6 cellular contexts compared by ENCODE assay signal in the genomic region with DNA sequence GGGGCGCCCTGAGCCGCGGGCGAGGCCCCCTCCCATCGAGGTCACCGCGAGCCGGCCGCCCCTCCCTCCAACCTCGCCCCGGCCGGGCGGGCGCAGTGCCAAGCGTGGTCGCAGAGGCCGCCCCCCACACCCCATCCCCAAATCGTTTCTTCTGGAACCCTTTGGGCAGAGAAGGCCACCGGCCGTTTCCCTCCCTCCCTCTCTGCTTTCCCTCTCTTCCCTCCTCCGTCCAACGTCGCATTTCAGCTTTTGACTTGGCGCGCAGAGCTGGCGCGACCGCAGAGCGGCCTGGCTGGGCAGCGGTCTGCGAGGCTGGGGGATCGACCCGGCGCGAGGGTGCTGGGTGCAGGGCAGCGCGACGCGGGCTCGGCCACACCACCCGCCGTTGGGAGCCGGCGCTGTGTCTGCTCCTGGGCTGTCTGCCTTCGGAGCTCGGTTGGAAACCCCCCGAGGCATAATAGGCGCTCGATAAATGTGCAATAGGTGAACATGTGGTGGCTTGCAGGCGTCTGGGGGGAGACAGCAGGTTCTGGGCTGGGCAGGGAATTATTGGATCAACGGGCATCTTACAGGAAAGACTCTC. TPM values are rescaled to one million over a fixed set of nuclear protein-coding genes. Genes with fewer than 3 reads are reported as not detected.
A peak's percentile ranks its signal among the peaks of the same experiment; 100 is the strongest.
DNase-seq lines count a peak whose midpoint lies in the region; ATAC-seq, FAIRE-seq and TF ChIP-seq lines count a peak whose summit lies in the region.

No MANE protein-coding gene starts in this region.

- no peaks in the 10 kb centered on the region for H3K36me3 Mint-ChIP-seq in IgD-negative memory B cell

- whole genome bisulfite sequencing in pancreas, 2 donors: 3% methylated on average over 48 to 51 of the region's 51 CpGs

- H3K4me3 Mint-ChIP-seq in IgD-negative memory B cell: peak overlapping the region; percentile 21 to 87 (median 63)

- H3K9me3 ChIP-seq in AG04450 (ENCODE audit: control insufficient read depth, insufficient read depth, low read length) (no peaks in the 10 kb centered on the region; the same call in 1 of the 2 replicates), pancreas (no peaks in the 10 kb centered on the region)

- no peaks in the 10 kb centered on the region for H3K9me3 Mint-ChIP-seq in IgD-negative memory B cell

- FAIRE-seq in bronchial epithelial cell (lab: Jason Lieb, UNC) (no peak), pancreas (lab: Jason Lieb, UNC) (no peak)

- H3K4me1 Mint-ChIP-seq in IgD-negative memory B cell: peaks cover 6 to 13% (median 8%) of the 10 kb centered on the region in 3 donors

- peaks cover 27% of the 10 kb centered on the region for H3K27me3 Mint-ChIP-seq in IgD-negative memory B cell

- peak overlapping the region; percentile 56 for H3K4me3 ChIP-seq in AG04450 (ENCODE audit: low read depth, low read length)
- H3K4me3 ChIP-seq in bronchial epithelial cell (ENCODE audit: low read depth, low read length): peak overlapping the region; percentile 43
- H3K4me3 ChIP-seq in pancreas: peak overlapping the region; percentile 10 to 58 (median 38)

- H3K4me1 ChIP-seq in pancreas: peaks cover 0 to 22% (median 0%) of the 10 kb centered on the region in 3 donors

- H3K27me3 ChIP-seq in AG04450 (ENCODE audit: control insufficient read depth, insufficient read depth, low read length) (no peaks in the 10 kb centered on the region), bronchial epithelial cell (ENCODE audit: control insufficient read depth, insufficient read depth, low read length) (no peaks in the 10 kb centered on the region), pancreas (peaks cover 0 to 5% (median 0%) of the 10 kb centered on the region in 4 donors)

- DNase-seq in AG04450 (ENCODE audit: low read depth, low spot score) (no peak), bronchial epithelial cell (ENCODE audit: low read depth) (peak; percentile 69), pancreas (peak in 2 of 6 donors; percentile 19 to 70)

- H3K27ac ChIP-seq in AG04450 (ENCODE audit: low read depth, low read length) (no peak overlapping the region), pancreas (no peak overlapping the region)

- TF ChIP-seq CTCF in AG04450 (IDR thresholded peaks at IDR 0.05; ENCODE audit: low read depth, low read length): no peak
- TF ChIP-seq CTCF in bronchial epithelial cell (IDR thresholded peaks at IDR 0.05; ENCODE audit: insufficient read depth, low read length, severe bottlenecking): no peak
- no peak for TF ChIP-seq CTCF in pancreas (IDR thresholded peaks at IDR 0.05)

- ATAC-seq in pancreas (peak; percentile 32 to 41 (median 38)), HG03196 (IDR thresholded peaks at IDR 0.05; ENCODE audit: unreplicated experiment) (no peak), GM18907 (IDR thresholded peaks at IDR 0.05; ENCODE audit: unreplicated experiment) (no peak)

- CTCF ChIA-PET in AG04450 (lab: Charles Lee): no interaction called here

- intact Hi-C loops in pancreas (cut with DNase I): no loop called here

- peak overlapping the region in 1 of 3 donors; percentile 25 for H3K27ac Mint-ChIP-seq in IgD-negative memory B cell

- POLR2A ChIA-PET in AG04450 (lab: Yijun Ruan, JAX): interaction anchor here (0.6 to 0.7 kb wide), 4 partner anchors 10 to 432 kb away, joined by 3 to 8 read pairs (median 4); no protein-coding TSS in a partner anchor

- H3K36me3 ChIP-seq in bronchial epithelial cell (ENCODE audit: control insufficient read depth, insufficient read depth, low read length) (no peaks in the 10 kb centered on the region), pancreas (no peaks in the 10 kb centered on the region)

RNA-seq across cellular contexts. Expression of a gene that starts 2.9 kb away (rescaled TPM):
- polyA plus RNA-seq in AG04450 (2011; rRNA removed) (0.31 and 0.38 TPM in 2 replicates), IgD-negative memory B cell (not detected), pancreas (under 1 TPM; 0.07 to 0.08 TPM)
- 0.28 and 0.30 TPM in 2 replicates for polyA minus RNA-seq in AG04450 (2011; rRNA and poly(A)+ RNA removed)
- total RNA-seq in bronchial epithelial cell (under 0.01 TPM in 1 of 2 replicates, not detected in the other), pancreas (under 1 TPM in 3 of 6 donors, not detected in 3; 0.09 to 0.22 (median 0.20) TPM)

RNA-seq across cellular contexts. Expression of a gene that starts 6.7 kb away (rescaled TPM):
- polyA plus RNA-seq in AG04450 (2011; rRNA removed): 6.0 and 6.4 TPM in 2 replicates
- polyA minus RNA-seq in AG04450 (2011; rRNA and poly(A)+ RNA removed): 12.0 and 13.2 TPM in 2 replicates
- 3.3 TPM for polyA plus RNA-seq in IgD-negative memory B cell
- 4.7 and 5.4 TPM in 2 replicates for total RNA-seq in bronchial epithelial cell
- total RNA-seq in pancreas: 10 to 100 TPM; 16.8 to 23.7 (median 19.7) TPM
- polyA plus RNA-seq in pancreas: 10 to 100 TPM; 10.8 to 16.0 TPM

RNA-seq across cellular contexts. Expression of a gene that starts 8.3 kb away (rescaled TPM):
- polyA plus RNA-seq in AG04450 (2011; rRNA removed) (1.8 TPM in 2 replicates), IgD-negative memory B cell (1.0 TPM), pancreas (1 to 10 TPM; 1.1 to 1.4 TPM)
- polyA minus RNA-seq in AG04450 (2011; rRNA and poly(A)+ RNA removed): 1.8 and 2.1 TPM in 2 replicates
- total RNA-seq in bronchial epithelial cell (0.53 and 0.64 TPM in 2 replicates), pancreas (under 1 TPM in 5 of 6 donors, not detected in 1; 0.16 to 0.82 (median 0.76) TPM)

RNA-seq across cellular contexts. Expression of a gene that starts 39.0 kb away (rescaled TPM):
- polyA plus RNA-seq in AG04450 (2011; rRNA removed) (2.3 and 2.5 TPM in 2 replicates), IgD-negative memory B cell (5.6 TPM), pancreas (under 1 TPM; 0.77 to 0.91 TPM)
- polyA minus RNA-seq in AG04450 (2011; rRNA and poly(A)+ RNA removed): 10.2 and 11.3 TPM in 2 replicates
- total RNA-seq in bronchial epithelial cell (3.9 and 5.4 TPM in 2 replicates), pancreas (1 to 10 TPM in 4 of 6 donors, under 1 TPM in 2; 0.69 to 2.6 (median 1.3) TPM)

RNA-seq across cellular contexts. Expression of a gene that starts 45.5 kb away (rescaled TPM):
- polyA plus RNA-seq in AG04450 (2011; rRNA removed) (11.0 and 19.9 TPM in 2 replicates), IgD-negative memory B cell (105 TPM), pancreas (100 to 1,000 TPM in 1 of 2 donors, 10 to 100 TPM in 1; 59.8 to 124 TPM)
- polyA minus RNA-seq in AG04450 (2011; rRNA and poly(A)+ RNA removed): 25.0 and 32.3 TPM in 2 replicates
- total RNA-seq in bronchial epithelial cell (7.9 and 13.2 TPM in 2 replicates), pancreas (10 to 100 TPM; 39.9 to 92.3 (median 66.8) TPM)

Comparison
In these comparisons a context has a peak if more than half of its experiments do, and no peak if none do; other contexts are left out.
1. ATAC-seq: peak in pancreas (4 of 4); none in HG03196 (single experiment) and GM18907 (single experiment).
2. Peak in every context shown above with its lines, with median percentiles within 50 percentile points of each other: H3K4me3 ChIP-seq.